ENCODE assay signal across 9 cellular contexts in the genomic region with DNA sequence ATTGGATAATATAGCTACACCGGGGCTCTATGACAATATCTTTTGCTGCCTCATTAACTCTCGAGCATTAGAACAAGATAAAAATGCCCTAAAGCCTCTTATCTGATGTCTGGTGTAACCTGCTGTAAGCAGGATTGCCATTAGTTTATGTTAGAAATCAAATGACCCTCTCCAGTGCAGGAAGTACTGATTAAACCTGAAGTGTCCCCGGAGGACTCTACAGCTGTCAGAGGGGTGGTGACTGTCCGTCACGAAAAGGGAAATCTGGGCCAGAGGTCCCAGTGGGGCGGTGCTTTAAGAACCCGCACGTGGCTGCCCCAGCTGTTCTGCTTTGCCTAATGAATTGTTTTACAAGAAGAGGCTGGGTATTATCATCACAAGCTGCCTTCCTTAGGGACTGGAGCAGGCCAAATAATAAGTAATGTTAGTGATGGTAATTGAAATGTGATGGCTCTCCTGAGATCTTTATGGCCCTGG. TPM values are rescaled to one million over a fixed set of nuclear protein-coding genes. Genes with fewer than 3 reads are reported as not detected.
DNase-seq lines count a peak whose midpoint lies in the region; ATAC-seq and TF ChIP-seq lines count a peak whose summit lies in the region.
"Had no signal": no experiment of that assay in that cellular context is flagged by ENCODE, and none has a peak within 500 bp of the region (broad histone marks: within the 10 kb centered on the region; RNA-seq: fewer than 3 reads in every experiment).

No MANE protein-coding gene starts in this region.

- H3K4me3 ChIP-seq in left ventricle myocardium inferior: peak overlapping the region; percentile 11

- H3K9me3 ChIP-seq in left ventricle myocardium inferior (replicated peaks): no peaks in the 10 kb centered on the region

- no peaks in the 10 kb centered on the region for H3K27me3 ChIP-seq in left ventricle myocardium inferior (ENCODE audit: low read depth)

- peaks cover 31% of the 10 kb centered on the region for H3K4me1 ChIP-seq in left ventricle myocardium inferior

- peak; percentile 98 for DNase-seq in NCI-H82 (lab: John Stamatoyannopoulos, UW)
- DNase-seq in left ventricle myocardium inferior: peak; percentile 78
- peak; percentile 13 for DNase-seq in stromal cell of bone marrow (ENCODE audit: low read depth)
- no peak for DNase-seq in putamen (ENCODE audit: low spot score)

- peaks cover 3% of the 10 kb centered on the region for H3K36me3 ChIP-seq in left ventricle myocardium inferior

- intact Hi-C loops in left ventricle myocardium inferior (cut with micrococcal nuclease): no loop called here

- ATAC-seq in HG03342 (IDR thresholded peaks at IDR 0.05; ENCODE audit: unreplicated experiment) (peak; percentile 56), HG03521 (IDR thresholded peaks at IDR 0.05; ENCODE audit: unreplicated experiment) (no peak), HG03520 (IDR thresholded peaks at IDR 0.05; ENCODE audit: unreplicated experiment) (no peak), HG02588 (IDR thresholded peaks at IDR 0.05; ENCODE audit: unreplicated experiment) (no peak)
- ATAC-seq: activated CD4-positive, CD25-positive, alpha-beta regulatory T cell treated with anti-CD3 and anti-CD28 coated beads, Interleukin-2, amount 50 U/mL, for 24 hours had no signal

- TF ChIP-seq CTCF in left ventricle myocardium inferior (IDR thresholded peaks at IDR 0.05; ENCODE audit: borderline replicate concordance): no peak

- H3K27ac ChIP-seq in left ventricle myocardium inferior (replicated peaks): peak overlapping the region; percentile 25

RNA-seq across cellular contexts. Expression of a gene that starts 55.7 kb away (rescaled TPM):
- total RNA-seq in left ventricle myocardium inferior: 8.0 TPM

RNA-seq across cellular contexts. Expression of a gene that starts 56.2 kb away (rescaled TPM):
- 69.6 TPM for total RNA-seq in left ventricle myocardium inferior
